ENCODE assay signal across 8 cellular contexts in the genomic region with DNA sequence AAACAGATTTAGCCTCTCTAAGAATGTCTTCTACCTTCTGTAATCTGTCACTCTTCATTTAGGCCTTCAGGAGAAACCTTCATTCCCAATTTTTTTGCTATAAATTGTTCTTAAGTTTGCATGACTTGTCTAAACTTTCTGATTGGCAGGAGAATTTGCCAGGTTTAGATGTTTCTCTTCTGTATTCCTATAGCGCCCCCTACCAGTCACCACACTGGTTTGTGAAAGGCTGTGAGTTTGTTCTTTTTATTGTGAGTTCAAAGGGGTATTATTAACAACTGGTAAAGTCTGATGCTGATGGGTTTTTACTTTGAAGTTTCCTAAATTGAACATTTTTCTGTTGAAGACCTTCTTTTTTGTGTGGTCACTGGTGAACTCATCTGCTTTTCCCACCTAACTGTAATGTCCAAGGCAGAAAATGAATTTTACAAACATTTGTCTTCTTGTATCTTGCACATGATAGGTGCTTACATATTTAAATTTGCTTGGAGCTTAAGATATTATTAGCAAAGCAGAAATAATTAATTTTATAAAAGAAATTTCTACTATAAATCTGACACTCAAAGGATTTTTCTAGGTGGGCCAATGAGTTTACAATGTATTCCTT. TPM values are rescaled to one million over a fixed set of nuclear protein-coding genes. Genes with fewer than 3 reads are reported as not detected.
DNase-seq lines count a peak whose midpoint lies in the region; ATAC-seq and TF ChIP-seq lines count a peak whose summit lies in the region.

No MANE protein-coding gene starts in this region.

- H3K36me3 ChIP-seq in H7 (replicated peaks; ENCODE audit: control insufficient read depth, insufficient read depth, low read length): no peaks in the 10 kb centered on the region

- no peaks in the 10 kb centered on the region for H3K27me3 Mint-ChIP-seq in progenitor cell of endocrine pancreas

- no peaks in the 10 kb centered on the region for H3K9me3 Mint-ChIP-seq in progenitor cell of endocrine pancreas (ENCODE audit: low read depth)

- DNase-seq in Ammon's horn (ENCODE audit: low spot score) (peak; percentile 34), H7 (peak; percentile 30), RWPE1 (ENCODE audit: low spot score) (peak; percentile 63), activated T-helper 1 cell treated with Interleukin-2 at 50 U/mL for 16 hours (ENCODE audit: low read depth) (peak; percentile 9), fibroblast of the conjunctiva (ENCODE audit: low read depth) (peak; percentile 71), progenitor cell of endocrine pancreas (ENCODE audit: low spot score, unreplicated experiment) (peak; percentile 39), NCI-H510A treated with DMSO at 0.1 percent for 48 hours (lab: John Stamatoyannopoulos, UW) (no peak)

- no peak overlapping the region for H3K4me3 ChIP-seq in H7 (ENCODE audit: insufficient read depth, low read depth, low read length)

- ATAC-seq in HG03108 (IDR thresholded peaks at IDR 0.05; ENCODE audit: unreplicated experiment): no peak

- CTCF ChIA-PET in RWPE1 (lab: Yijun Ruan, JAX): interaction anchor here (0.6 to 1.4 kb wide), 2 partner anchors 35 to 40 kb away, joined by 6 read pairs; no protein-coding TSS in a partner anchor

- TF ChIP-seq CTCF in RWPE1 (conservative IDR thresholded peaks at IDR 0.05; ENCODE audit: low read depth) (peak; percentile 59), progenitor cell of endocrine pancreas (IDR thresholded peaks at IDR 0.05; ENCODE audit: unreplicated experiment) (peak; percentile 89)

- H3K27me3 ChIP-seq in H7 (ENCODE audit: control insufficient read depth, insufficient read depth, low read length): no peaks in the 10 kb centered on the region

- H3K27ac ChIP-seq in RWPE1: no peak overlapping the region

- no peak overlapping the region for H3K27ac Mint-ChIP-seq in progenitor cell of endocrine pancreas

- peaks cover 3% of the 10 kb centered on the region for H3K36me3 Mint-ChIP-seq in progenitor cell of endocrine pancreas (ENCODE audit: insufficient read depth)

- H3K4me3 Mint-ChIP-seq in progenitor cell of endocrine pancreas (ENCODE audit: low read depth): no peak overlapping the region

- POLR2A ChIA-PET in RWPE1 (lab: Yijun Ruan, JAX; ENCODE audit: low non-redundant PET): no interaction called here

- H3K4me1 Mint-ChIP-seq in progenitor cell of endocrine pancreas (ENCODE audit: low read depth): no peaks in the 10 kb centered on the region

RNA-seq across cellular contexts. Expression of a gene that starts 18.4 kb away (rescaled TPM):
- total RNA-seq in H7 (2014; rRNA removed; shearing (Covaris generic)): 0.69 TPM in 1 of 2 replicates, not detected in the other
- total RNA-seq in progenitor cell of endocrine pancreas: 0.16 TPM in 1 of 2 replicates, not detected in the other
